Comparison of ENCODE assay signal across 11 cellular contexts in genomic region chrX:153830632-153831434, GRCh38. TPM values are rescaled to one million over a fixed set of nuclear protein-coding genes. Genes with fewer than 3 reads are reported as not detected.
DNase-seq lines count a peak whose midpoint lies in the region; ATAC-seq, FAIRE-seq and TF ChIP-seq lines count a peak whose summit lies in the region.
"Had no signal": no experiment of that assay in that cellular context is flagged by ENCODE, and none has a peak within 500 bp of the region (broad histone marks: within the 10 kb centered on the region; RNA-seq: fewer than 3 reads in every experiment).

No MANE protein-coding gene starts in this region.

- H3K23me2 ChIP-seq in H9 (ENCODE audit: insufficient read length, low read depth, low read length, poor library complexity, severe bottlenecking) (peaks cover 5% of the 10 kb centered on the region), H1 (ENCODE audit: low read depth, low read length) (no peaks in the 10 kb centered on the region)

- no peak overlapping the region for H2BK5ac ChIP-seq in H9 (ENCODE audit: insufficient read length, low read length)
- no peak overlapping the region; the same call in 1 of the 2 replicates for H2BK5ac ChIP-seq in H1 (ENCODE audit: low read depth, low read length)

- H3K79me1 ChIP-seq in H9 (ENCODE audit: insufficient read depth, low read depth, low read length, poor library complexity, severe bottlenecking) (no peaks in the 10 kb centered on the region), H1 (ENCODE audit: low read depth, low read length) (no peaks in the 10 kb centered on the region)

- H3K27ac Mint-ChIP-seq in H9 = no peak overlapping the region
- H3K27ac Mint-ChIP-seq: naive B cell had no signal

- no peak for TF ChIP-seq EP300 in H1 (IDR thresholded peaks at IDR 0.05; ENCODE audit: borderline replicate concordance in 1 of 2, low read depth in 2 of 2, low read length in 2 of 2)

- no peak overlapping the region for H2BK120ac ChIP-seq in H9 (ENCODE audit: low read depth, low read length, poor library complexity, severe bottlenecking)
- H2BK120ac ChIP-seq in H1 (replicated peaks; ENCODE audit: low read depth, low read length) = no peak overlapping the region

- CTCF ChIA-PET in H1 (lab: Charles Lee; ENCODE audit: partially characterized antibody) = no interaction called here

- peaks cover 56 to 70% of the 10 kb centered on the region in 2 experiments for H3K9me3 Mint-ChIP-seq in H9

- TF ChIP-seq CTCF in H9 (conservative IDR thresholded peaks at IDR 0.05) (no peak), H1 (IDR thresholded peaks at IDR 0.05; ENCODE audit: control extremely low read depth in 1 of 3, insufficient read depth in 1 of 3, low read depth in 1 of 3, low read length in 3 of 3) (no peak)

- no peaks in the 10 kb centered on the region for H3K27me3 ChIP-seq in H9 (ENCODE audit: insufficient read depth, low read length)
- H3K27me3 ChIP-seq in H1 (replicated peaks in 1 of 4; ENCODE audit: control insufficient read depth in 3 of 4, extremely low read depth in 1 of 4, insufficient read depth in 3 of 4, low read length in 3 of 4) = peaks cover 0 to 6% (median 2%) of the 10 kb centered on the region in 4 experiments; a peak in 3 of 7 replicates

- H3K4me2 ChIP-seq in H9 (ENCODE audit: insufficient read depth, insufficient read length, low read length) (peak overlapping the region; percentile 66), H1 (ENCODE audit: insufficient read depth in 1 of 2, low read depth in 2 of 2, low read length in 2 of 2) (peak overlapping the region; percentile 60 to 79)

- peaks cover 17% of the 10 kb centered on the region; the same call in 1 of the 2 replicates for H3K79me2 ChIP-seq in H9 (ENCODE audit: insufficient read depth, low read length)
- peaks cover 11 to 34% of the 10 kb centered on the region in 2 experiments; a peak in 3 of 4 replicates for H3K79me2 ChIP-seq in H1 (ENCODE audit: control insufficient read depth in 1 of 2, insufficient read depth in 2 of 2, low read length in 2 of 2)

- no peak overlapping the region for H4K8ac ChIP-seq in H9 (replicated peaks; ENCODE audit: insufficient read length, low read depth, low read length)
- no peak overlapping the region; the same call in 1 of the 2 replicates for H4K8ac ChIP-seq in H1 (ENCODE audit: extremely low read depth, insufficient read depth, low read length)

- H2BK20ac ChIP-seq in H9 (ENCODE audit: low read depth, low read length, poor library complexity, severe bottlenecking) = no peak overlapping the region
- H2BK20ac ChIP-seq in H1 (ENCODE audit: low read length) = no peak overlapping the region

- no peak overlapping the region for H2BK15ac ChIP-seq in H9 (ENCODE audit: low read depth, low read length)
- no peak overlapping the region for H2BK15ac ChIP-seq in H1 (ENCODE audit: low read length)

- POLR2A ChIA-PET in H1 (lab: Charles Lee; ENCODE audit: partially characterized antibody) = no interaction called here

- H3K18ac ChIP-seq in H9 (ENCODE audit: insufficient read length, low read depth, low read length) (no peak overlapping the region), H1 (ENCODE audit: extremely low read depth, low read length) (no peak overlapping the region)

- H3K36me3 ChIP-seq in H1 (ENCODE audit: control insufficient read depth in 2 of 4, insufficient read depth in 4 of 4, low read length in 3 of 4) = no peaks in the 10 kb centered on the region
- H3K36me3 ChIP-seq: gastrocnemius medialis had no signal

- H3K4me3 ChIP-seq in H1 (ENCODE audit: extremely low read depth in 1 of 4, insufficient read depth in 2 of 4, low read depth in 3 of 4, low read length in 4 of 4) = peak overlapping the region; percentile 32 to 78 (median 47); a peak in 6 of 8 replicates

- H3K4ac ChIP-seq in H9 (ENCODE audit: low read depth, low read length) (no peak overlapping the region), H1 (replicated peaks; ENCODE audit: insufficient read length, low read depth, low read length) (no peak overlapping the region)

- H3K36me3 Mint-ChIP-seq in H9 (ENCODE audit: insufficient read depth in 1 of 3, low read depth in 3 of 3) = peaks cover 11 to 25% (median 17%) of the 10 kb centered on the region in 3 experiments

- TF ChIP-seq POLR2A in H1 (IDR thresholded peaks at IDR 0.05; ENCODE audit: control extremely low read depth in 1 of 2, low read depth in 2 of 2, low read length in 2 of 2) = no peak

- H4K20me1 ChIP-seq in H9 (ENCODE audit: control insufficient read depth, insufficient read depth, insufficient read length) (no peaks in the 10 kb centered on the region), H1 (replicated peaks in 1 of 2; ENCODE audit: control insufficient read depth in 1 of 2, insufficient read depth in 2 of 2, low read length in 2 of 2) (no peaks in the 10 kb centered on the region)

- no peak overlapping the region for H3K56ac ChIP-seq in H9 (ENCODE audit: insufficient read length, low read depth, low read length)
- H3K56ac ChIP-seq in H1 (replicated peaks; ENCODE audit: insufficient read length, low read depth, low read length) = no peak overlapping the region

- H3K9me3 ChIP-seq in H9 (ENCODE audit: control insufficient read depth, low read depth, low read length) (peaks cover 10% of the 10 kb centered on the region), H1 (ENCODE audit: insufficient read depth in 2 of 2, low read depth in 1 of 2, low read length in 1 of 2) (no peaks in the 10 kb centered on the region)
- H3K9me3 ChIP-seq: gastrocnemius medialis had no signal

- DNase-seq in NCI-H748 (lab: John Stamatoyannopoulos, UW; ENCODE audit: unreplicated experiment) = peak; percentile 53
- no peak for DNase-seq in NCI-H748 treated with DMSO at 0.1 percent for 48 hours (lab: John Stamatoyannopoulos, UW)
- no peak for DNase-seq in H9
- no peak for DNase-seq in H1 (ENCODE audit: low read depth in 1 of 2, low spot score in 2 of 2)
- peak; percentile 55 for DNase-seq in posterior vena cava (ENCODE audit: low spot score)
- no peak for DNase-seq in H4 (ENCODE audit: low spot score)
- DNase-seq in SHP77 treated with DMSO at 0.1 percent for 48 hours (lab: John Stamatoyannopoulos, UW) = no peak
- DNase-seq: gastrocnemius medialis, naive B cell had no signal

- no peak for TF ChIP-seq RAD21 in H1 (IDR thresholded peaks at IDR 0.05 in 1 of 2, conservative IDR thresholded peaks at IDR 0.05 in 1 of 2; ENCODE audit: low read depth in 2 of 2, low read length in 2 of 2)

- H3K4me3 Mint-ChIP-seq in H9 = peak overlapping the region; percentile 58 to 80

- H4K91ac ChIP-seq in H9 (ENCODE audit: insufficient read length, low read depth, low read length) = no peak overlapping the region
- no peak overlapping the region for H4K91ac ChIP-seq in H1 (replicated peaks; ENCODE audit: insufficient read length, low read length)

- peaks cover 6% of the 10 kb centered on the region for H3K27me3 Mint-ChIP-seq in H9 (ENCODE audit: low read depth)

- peaks cover 16 to 28% of the 10 kb centered on the region in 2 experiments for H3K4me1 Mint-ChIP-seq in H9

- H3K23ac ChIP-seq in H9 (ENCODE audit: insufficient read length, low read depth, low read length) (no peak overlapping the region), H1 (ENCODE audit: insufficient read length) (no peak overlapping the region)

- no peak overlapping the region for H3T11ph ChIP-seq in H9 (ENCODE audit: low read length)

- WGBS in H9 (ENCODE audit: extremely low coverage, insufficient read length, low lambda C conversion rate) = no CpG with 5 or more reads among the region's 104 CpGs
- 0% methylated on average over 9 of the region's 104 CpGs; no CpG with 5 or more reads in 1 of the 2 experiments for WGBS in H1 (ENCODE audit: extremely low coverage in 1 of 2, insufficient coverage in 1 of 2, insufficient read length in 1 of 2, insufficient replicate concordance in 2 of 2, low coverage in 1 of 2, low lambda C conversion rate in 2 of 2, missing lambda C conversion rate in 1 of 2), 2 experiments

- peak overlapping the region; percentile 2 for H3K9ac ChIP-seq in H9 (ENCODE audit: extremely low read depth, insufficient read length, low read length)
- H3K9ac ChIP-seq in H1 (replicated peaks in 1 of 4; ENCODE audit: extremely low read depth in 1 of 4, low read depth in 3 of 4, low read length in 3 of 4) = peak overlapping the region in 1 of 4 experiments; percentile 43; a peak in 1 of 7 replicates

- no peak overlapping the region for H3K27ac ChIP-seq in H9 (ENCODE audit: insufficient read length, low read depth, low read length)
- H3K27ac ChIP-seq in H1 (ENCODE audit: low read depth, low read length) = no peak overlapping the region
- H3K27ac ChIP-seq: gastrocnemius medialis had no signal

- H2AFZ ChIP-seq in H9 (ENCODE audit: low read length) = no peak overlapping the region
- no peak overlapping the region for H2AFZ ChIP-seq in H1 (ENCODE audit: low read length)

- intact Hi-C loops in posterior vena cava (cut with DNase I) = no loop called here

- ATAC-seq in GM18909 (IDR thresholded peaks at IDR 0.05; ENCODE audit: poor library complexity, unreplicated experiment) = no peak
- ATAC-seq: gastrocnemius medialis had no signal

- H3K14ac ChIP-seq in H9 (ENCODE audit: insufficient read depth, low read length) (no peak overlapping the region), H1 (ENCODE audit: insufficient read length) (no peak overlapping the region)

- no peak overlapping the region for H2AK5ac ChIP-seq in H9 (ENCODE audit: insufficient read length, low read length)
- H2AK5ac ChIP-seq in H1 (ENCODE audit: low read depth, low read length) = no peak overlapping the region

- H2BK12ac ChIP-seq in H9 (ENCODE audit: insufficient read length, low read depth, low read length) (no peak overlapping the region), H1 (ENCODE audit: low read depth, low read length) (no peak overlapping the region)

- FAIRE-seq in H1 (lab: Jason Lieb, UNC) = no peak
- FAIRE-seq: bronchial epithelial cell had no signal

- no peak overlapping the region for H4K5ac ChIP-seq in H9 (ENCODE audit: insufficient read length, low read depth, low read length)
- no peak overlapping the region for H4K5ac ChIP-seq in H1 (ENCODE audit: insufficient read length, low read depth, low read length)

- H3K4me1 ChIP-seq in H9 (ENCODE audit: insufficient read depth, low read length) (no peaks in the 10 kb centered on the region; the same call in 1 of the 2 replicates), H1 (replicated peaks in 1 of 4; ENCODE audit: control insufficient read depth in 3 of 4, insufficient read depth in 4 of 4, low read length in 3 of 4) (peaks cover 0 to 15% (median 8%) of the 10 kb centered on the region in 4 experiments; a peak in 5 of 7 replicates)
- H3K4me1 ChIP-seq: gastrocnemius medialis had no signal

RNA-seq across cellular contexts. Expression of gene PDZD4, which starts 0.5 kb away (rescaled TPM):
- total RNA-seq in H9 (2021) = 110 and 118 TPM in 2 replicates
- total RNA-seq in H1 (2021; fragmentation: NEBNext Ultra II Directional; extraction: Animal tissue kit (Norgen Biotek cat#: 25700)) = 169 and 174 TPM in 2 replicates
- 45.8 and 77.2 TPM in 2 replicates for polyA plus RNA-seq in H1 (2011; rRNA removed)
- polyA plus RNA-seq in H1 (2011; cell fraction: cytosol; rRNA removed) = 90.6 TPM
- polyA plus RNA-seq in H1 (2011; cell fraction: nucleus; rRNA removed) = 221 TPM
- polyA plus RNA-seq in H1 (2012, experiment 1 of 2) = 98.3 to 127 TPM (median 121 TPM) in 4 replicates
- polyA plus RNA-seq in H1 (2012, experiment 2 of 2) = 85.6 TPM
- 175 TPM for polyA plus RNA-seq in H1 (2013, experiment 1 of 2)
- 166 TPM for polyA plus RNA-seq in H1 (2013, experiment 2 of 2)
- 38.4 and 47.0 TPM in 2 replicates for polyA minus RNA-seq in H1 (2011; rRNA and poly(A)+ RNA removed)
- polyA minus RNA-seq in H1 (2011; cell fraction: cytosol; rRNA and poly(A)+ RNA removed) = 51.6 TPM
- 37.1 TPM for polyA minus RNA-seq in H1 (2011; cell fraction: nucleus; rRNA and poly(A)+ RNA removed)
- 10 to 100 TPM; 21.0 to 22.9 TPM for total RNA-seq in posterior vena cava
- 3.8 and 4.0 TPM in 2 replicates for total RNA-seq in H4 (2014; rRNA removed; shearing (Covaris generic))

RNA-seq across cellular contexts. Expression of gene SSR4, which starts 36.4 kb away (rescaled TPM):
- 179 and 193 TPM in 2 replicates for total RNA-seq in H9 (2021)
- total RNA-seq in H1 (2021; fragmentation: NEBNext Ultra II Directional; extraction: Animal tissue kit (Norgen Biotek cat#: 25700)) = 161 and 168 TPM in 2 replicates
- 642 and 734 TPM in 2 replicates for polyA plus RNA-seq in H1 (2011; rRNA removed)
- 365 TPM for polyA plus RNA-seq in H1 (2011; cell fraction: cytosol; rRNA removed)
- 398 TPM for polyA plus RNA-seq in H1 (2011; cell fraction: nucleus; rRNA removed)
- polyA plus RNA-seq in H1 (2012, experiment 1 of 2) = 175 to 309 TPM (median 297 TPM) in 4 replicates
- 443 TPM for polyA plus RNA-seq in H1 (2012, experiment 2 of 2)
- 365 TPM for polyA plus RNA-seq in H1 (2013, experiment 1 of 2)
- 421 TPM for polyA plus RNA-seq in H1 (2013, experiment 2 of 2)
- 125 and 128 TPM in 2 replicates for polyA minus RNA-seq in H1 (2011; rRNA and poly(A)+ RNA removed)
- 271 TPM for polyA minus RNA-seq in H1 (2011; cell fraction: cytosol; rRNA and poly(A)+ RNA removed)
- polyA minus RNA-seq in H1 (2011; cell fraction: nucleus; rRNA and poly(A)+ RNA removed) = 60.7 TPM
- 100 to 1,000 TPM; 164 to 225 TPM for total RNA-seq in posterior vena cava
- 254 and 289 TPM in 2 replicates for total RNA-seq in H4 (2014; rRNA removed; shearing (Covaris generic))

RNA-seq across cellular contexts. Expression of gene IDH3G, which starts 36.7 kb away (rescaled TPM):
- total RNA-seq in H9 (2021) (43.2 and 47.1 TPM in 2 replicates), posterior vena cava (10 to 100 TPM; 43.9 to 44.1 TPM)
- 36.1 and 39.4 TPM in 2 replicates for total RNA-seq in H1 (2021; fragmentation: NEBNext Ultra II Directional; extraction: Animal tissue kit (Norgen Biotek cat#: 25700))
- polyA plus RNA-seq in H1 (2011; rRNA removed) = 66.7 and 96.2 TPM in 2 replicates
- polyA plus RNA-seq in H1 (2011; cell fraction: cytosol; rRNA removed) = 66.7 TPM
- 130 TPM for polyA plus RNA-seq in H1 (2011; cell fraction: nucleus; rRNA removed)
- 43.8 to 59.4 TPM (median 53.4 TPM) in 4 replicates for polyA plus RNA-seq in H1 (2012, experiment 1 of 2)
- polyA plus RNA-seq in H1 (2012, experiment 2 of 2) = 48.4 TPM
- 40.6 TPM for polyA plus RNA-seq in H1 (2013, experiment 1 of 2)
- polyA plus RNA-seq in H1 (2013, experiment 2 of 2) = 39.3 TPM
- polyA minus RNA-seq in H1 (2011; rRNA and poly(A)+ RNA removed) = 68.8 and 76.7 TPM in 2 replicates
- polyA minus RNA-seq in H1 (2011; cell fraction: cytosol; rRNA and poly(A)+ RNA removed) = 34.0 TPM
- 43.0 TPM for polyA minus RNA-seq in H1 (2011; cell fraction: nucleus; rRNA and poly(A)+ RNA removed)
- 68.9 and 78.0 TPM in 2 replicates for total RNA-seq in H4 (2014; rRNA removed; shearing (Covaris generic))

RNA-seq across cellular contexts. Expression of gene SRPK3, which starts 50.0 kb away (rescaled TPM):
- total RNA-seq in H9 (2021) (not detected in 2 replicates), posterior vena cava (1 to 10 TPM; 5.4 to 9.8 TPM)
- total RNA-seq in H1 (2021; fragmentation: NEBNext Ultra II Directional; extraction: Animal tissue kit (Norgen Biotek cat#: 25700)) = not detected in 2 replicates
- polyA plus RNA-seq in H1 (2011; rRNA removed) = not detected in 2 replicates
- 0.01 TPM for polyA plus RNA-seq in H1 (2011; cell fraction: cytosol; rRNA removed)
- 0.30 TPM for polyA plus RNA-seq in H1 (2011; cell fraction: nucleus; rRNA removed)
- polyA plus RNA-seq in H1 (2012, experiment 1 of 2) = 0.30 to 0.56 TPM (median 0.49 TPM) in 4 replicates
- polyA plus RNA-seq in H1 (2012, experiment 2 of 2) = 0.09 TPM
- 0.06 TPM for polyA plus RNA-seq in H1 (2013, experiment 1 of 2)
- polyA plus RNA-seq in H1 (2013, experiment 2 of 2) = 0.04 TPM
- polyA minus RNA-seq in H1 (2011; rRNA and poly(A)+ RNA removed) = not detected in 2 replicates
- not detected for polyA minus RNA-seq in H1 (2011; cell fraction: cytosol; rRNA and poly(A)+ RNA removed)
- polyA minus RNA-seq in H1 (2011; cell fraction: nucleus; rRNA and poly(A)+ RNA removed) = not detected
- total RNA-seq in H4 (2014; rRNA removed; shearing (Covaris generic)) = 0.06 and 0.35 TPM in 2 replicates

RNA-seq across cellular contexts. Expression of gene L1CAM, which starts 55.1 kb away (rescaled TPM):
- 19.9 and 22.7 TPM in 2 replicates for total RNA-seq in H9 (2021)
- total RNA-seq in H1 (2021; fragmentation: NEBNext Ultra II Directional; extraction: Animal tissue kit (Norgen Biotek cat#: 25700)) = 38.7 and 43.0 TPM in 2 replicates
- 11.0 and 16.4 TPM in 2 replicates for polyA plus RNA-seq in H1 (2011; rRNA removed)
- 9.1 TPM for polyA plus RNA-seq in H1 (2011; cell fraction: cytosol; rRNA removed)
- polyA plus RNA-seq in H1 (2011; cell fraction: nucleus; rRNA removed) = 32.6 TPM
- polyA plus RNA-seq in H1 (2012, experiment 1 of 2) = 22.4 to 29.0 TPM (median 26.2 TPM) in 4 replicates
- polyA plus RNA-seq in H1 (2012, experiment 2 of 2) = 15.9 TPM
- 54.0 TPM for polyA plus RNA-seq in H1 (2013, experiment 1 of 2)
- polyA plus RNA-seq in H1 (2013, experiment 2 of 2) = 46.2 TPM
- 13.0 and 18.6 TPM in 2 replicates for polyA minus RNA-seq in H1 (2011; rRNA and poly(A)+ RNA removed)
- polyA minus RNA-seq in H1 (2011; cell fraction: cytosol; rRNA and poly(A)+ RNA removed) = 21.0 TPM
- 12.7 TPM for polyA minus RNA-seq in H1 (2011; cell fraction: nucleus; rRNA and poly(A)+ RNA removed)
- 1 to 10 TPM; 3.8 to 4.4 TPM for total RNA-seq in posterior vena cava
- total RNA-seq in H4 (2014; rRNA removed; shearing (Covaris generic)) = 7.9 and 9.7 TPM in 2 replicates

Comparison
In these comparisons a context has a peak if more than half of its experiments do, and no peak if none do; other contexts are left out.
1. DNase-seq: peak in NCI-H748 (single experiment) and posterior vena cava (single experiment); none in NCI-H748 treated with DMSO at 0.1 percent for 48 hours (single experiment), H9 (single experiment), H1 (0 of 2), H4 (single experiment) and SHP77 treated with DMSO at 0.1 percent for 48 hours (single experiment).